ENCODE assay signal across 9 cellular contexts in the genomic region with DNA sequence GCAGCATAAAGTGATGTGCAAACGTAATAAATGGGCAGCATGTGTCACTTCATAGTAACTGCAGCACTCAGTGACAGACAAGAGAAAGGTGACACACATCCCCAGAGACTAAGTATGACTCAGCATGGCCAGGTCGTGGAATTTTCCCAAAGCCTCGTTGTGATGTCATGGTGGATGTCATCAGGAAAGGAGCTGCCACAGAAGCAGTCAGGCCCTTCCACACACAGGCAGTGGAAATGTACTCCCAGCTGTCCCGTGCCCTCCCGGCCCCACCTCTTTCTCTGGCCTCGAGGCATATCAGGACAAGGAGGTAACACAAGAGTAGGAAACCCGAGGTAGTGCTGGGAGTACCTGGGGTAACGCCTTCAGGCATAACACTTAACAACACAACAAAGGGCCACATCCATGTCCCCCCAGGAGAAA. TPM values are rescaled to one million over a fixed set of nuclear protein-coding genes. Genes with fewer than 3 reads are reported as not detected.
DNase-seq lines count a peak whose midpoint lies in the region; ATAC-seq, FAIRE-seq and TF ChIP-seq lines count a peak whose summit lies in the region.
"Had no signal": no experiment of that assay in that cellular context is flagged by ENCODE, and none has a peak within 500 bp of the region (broad histone marks: within the 10 kb centered on the region; RNA-seq: fewer than 3 reads in every experiment).

No MANE protein-coding gene starts in this region.

- H3K4me3 Mint-ChIP-seq in CD8-positive, alpha-beta memory T cell, result no peak overlapping the region
- H3K4me3 Mint-ChIP-seq: central memory CD8-positive, alpha-beta T cell had no signal

- no peaks in the 10 kb centered on the region for H3K36me3 Mint-ChIP-seq in CD8-positive, alpha-beta memory T cell

- H3K4me1 Mint-ChIP-seq in CD8-positive, alpha-beta memory T cell, result no peaks in the 10 kb centered on the region
- H3K4me1 Mint-ChIP-seq: central memory CD8-positive, alpha-beta T cell had no signal

- H3K27me3 ChIP-seq in CD8-positive, alpha-beta memory T cell (ENCODE audit: insufficient read depth, low read length, poor library complexity, severe bottlenecking), result no peaks in the 10 kb centered on the region
- H3K27me3 ChIP-seq in lung (ENCODE audit: control insufficient read depth, insufficient read depth), result no peaks in the 10 kb centered on the region
- H3K27me3 ChIP-seq in tibial nerve, result no peaks in the 10 kb centered on the region

- no peaks in the 10 kb centered on the region for H3K4me1 ChIP-seq in CD8-positive, alpha-beta memory T cell (ENCODE audit: insufficient read depth, low read length)
- no peaks in the 10 kb centered on the region for H3K4me1 ChIP-seq in lung (ENCODE audit: control insufficient read depth in 2 of 2, insufficient read depth in 2 of 2, low read length in 2 of 2)
- peaks cover 0 to 3% (median 0%) of the 10 kb centered on the region in 4 donors for H3K4me1 ChIP-seq in tibial nerve

- peak overlapping the region; percentile 11 for H3K27ac ChIP-seq in CD8-positive, alpha-beta memory T cell (ENCODE audit: low read depth, low read length)
- H3K27ac ChIP-seq in lung (ENCODE audit: low read depth in 1 of 2, low read length in 1 of 2), result no peak overlapping the region
- no peak overlapping the region for H3K27ac ChIP-seq in tibial nerve

- no peak for TF ChIP-seq CTCF in lung (IDR thresholded peaks at IDR 0.05; ENCODE audit: control extremely low read depth, extremely low read depth)
- no peak for TF ChIP-seq CTCF in tibial nerve (IDR thresholded peaks at IDR 0.05)

- H3K9me3 ChIP-seq in CD8-positive, alpha-beta memory T cell (ENCODE audit: low read length), result no peaks in the 10 kb centered on the region
- H3K9me3 ChIP-seq in lung (ENCODE audit: control insufficient read depth in 2 of 2, insufficient read depth in 1 of 2, low read length in 1 of 2) (no peaks in the 10 kb centered on the region), tibial nerve (no peaks in the 10 kb centered on the region)

- 66 to 79% methylated on average over 8 of the region's 8 CpGs for WGBS in lung, 2 donors
- 62 to 66% methylated on average over 8 of the region's 8 CpGs for WGBS in tibial nerve, 2 donors

- CTCF ChIA-PET in CD8-positive, alpha-beta memory T cell (lab: Charles Lee), result no interaction called here

- no peak overlapping the region for H3K4me3 ChIP-seq in CD8-positive, alpha-beta memory T cell (ENCODE audit: low read length)
- H3K4me3 ChIP-seq in lung (no peak overlapping the region), tibial nerve (no peak overlapping the region)

- no peak for TF ChIP-seq EP300 in tibial nerve (IDR thresholded peaks at IDR 0.05)

- peak overlapping the region in 1 of 8 donors; percentile 83 for H3K27ac Mint-ChIP-seq in CD8-positive, alpha-beta memory T cell

- H3K27me3 Mint-ChIP-seq in CD8-positive, alpha-beta memory T cell, result no peaks in the 10 kb centered on the region
- H3K27me3 Mint-ChIP-seq: central memory CD8-positive, alpha-beta T cell had no signal

- no peak for DNase-seq in CD8-positive, alpha-beta memory T cell
- DNase-seq in HTR-8/SVneo (ENCODE audit: insufficient read length, low spot score), result peak; percentile 70
- peak; percentile 83 for DNase-seq in astrocyte of the hippocampus (ENCODE audit: low read depth, low spot score)
- DNase-seq in lung (ENCODE audit: low spot score), result no peak
- DNase-seq in globus pallidus (ENCODE audit: low spot score), result no peak
- no peak for DNase-seq in tibial nerve (ENCODE audit: low spot score in 2 of 2)

- no peak for TF ChIP-seq POLR2A in tibial nerve (IDR thresholded peaks at IDR 0.05)

- POLR2A ChIA-PET in CD8-positive, alpha-beta memory T cell (lab: Charles Lee), result no interaction called here

- no peaks in the 10 kb centered on the region for H3K36me3 ChIP-seq in CD8-positive, alpha-beta memory T cell (ENCODE audit: insufficient read depth, low read length)
- H3K36me3 ChIP-seq in lung (ENCODE audit: control insufficient read depth in 2 of 2, insufficient read depth in 2 of 2, low read length in 2 of 2), result no peaks in the 10 kb centered on the region
- peaks cover 0 to 46% (median 0%) of the 10 kb centered on the region in 3 donors for H3K36me3 ChIP-seq in tibial nerve

- peak; percentile 34 for ATAC-seq in lung (ENCODE audit: insufficient read depth, low FRiP score)
- ATAC-seq in GM19324 (IDR thresholded peaks at IDR 0.05; ENCODE audit: low FRiP score, unreplicated experiment), result no peak
- ATAC-seq in GM19023 (IDR thresholded peaks at IDR 0.05; ENCODE audit: unreplicated experiment), result no peak

- no peaks in the 10 kb centered on the region for H3K9me3 Mint-ChIP-seq in CD8-positive, alpha-beta memory T cell
- H3K9me3 Mint-ChIP-seq: central memory CD8-positive, alpha-beta T cell had no signal

- no peak for FAIRE-seq in HTR-8/SVneo (lab: Jason Lieb, UNC)

RNA-seq across cellular contexts. Expression of a gene that starts 8.1 kb away (rescaled TPM):
- 1 to 10 TPM; 8.9 to 9.6 TPM for total RNA-seq in CD8-positive, alpha-beta memory T cell
- polyA plus RNA-seq in CD8-positive, alpha-beta memory T cell, result 6.6 TPM
- total RNA-seq in lung (10 to 100 TPM in 1 of 2 donors, 1 to 10 TPM in 1; 5.5 to 32.5 TPM), tibial nerve (100 to 1,000 TPM in 1 of 4 donors, 10 to 100 TPM in 3; 82.5 to 135 (median 90.2) TPM)
- 10 to 100 TPM; 10.3 to 13.6 TPM for polyA plus RNA-seq in lung

RNA-seq across cellular contexts. Expression of a gene that starts 25.0 kb away (rescaled TPM):
- total RNA-seq in CD8-positive, alpha-beta memory T cell, result not detected
- not detected for polyA plus RNA-seq in CD8-positive, alpha-beta memory T cell
- not detected for total RNA-seq in lung
- polyA plus RNA-seq in lung, result not detected
- not detected for total RNA-seq in tibial nerve

Comparison
In these comparisons a context has a peak if more than half of its experiments do, and no peak if none do; other contexts are left out.
1. DNase-seq: peak in HTR-8/SVneo (single experiment) and astrocyte of the hippocampus (single experiment); none in CD8-positive, alpha-beta memory T cell (0 of 5), lung (single experiment), globus pallidus (single experiment) and tibial nerve (0 of 2).